In genomic region chr9:36632892-36633291, GRCh38 we compare ENCODE assay signal across 8 cellular contexts.
A peak's percentile ranks its signal among the peaks of the same experiment; 100 is the strongest.
DNase-seq lines count a peak whose midpoint lies in the region; ATAC-seq and TF ChIP-seq lines count a peak whose summit lies in the region.

No MANE protein-coding gene starts in this region.

- no peak overlapping the region for H3K4me3 ChIP-seq in CD4-positive, CD25-positive, alpha-beta regulatory T cell (ENCODE audit: low read depth, low read length)
- H3K4me3 ChIP-seq in HFF-Myc (replicated peaks; ENCODE audit: low read depth, low read length) (no peak overlapping the region), SU-DHL-6 (ENCODE audit: insufficient read depth, low read length, poor library complexity, severe bottlenecking) (no peak overlapping the region)

- no peak overlapping the region for H2AFZ ChIP-seq in SU-DHL-6 (ENCODE audit: low read depth, low read length, severe bottlenecking)

- no peak for ATAC-seq in CD4-positive, CD25-positive, alpha-beta regulatory T cell (ENCODE audit: low read depth in 2 of 2)
- ATAC-seq in GM18520 (IDR thresholded peaks at IDR 0.05; ENCODE audit: unreplicated experiment): no peak

- no peaks in the 10 kb centered on the region for H3K9me3 ChIP-seq in CD4-positive, CD25-positive, alpha-beta regulatory T cell (ENCODE audit: control insufficient read depth in 2 of 2, low read length in 2 of 2)
- no peaks in the 10 kb centered on the region for H3K9me3 ChIP-seq in SU-DHL-6 (ENCODE audit: insufficient read depth, low read length)

- H3K9me2 ChIP-seq in SU-DHL-6 (replicated peaks; ENCODE audit: insufficient read depth, low read length): no peaks in the 10 kb centered on the region

- H3K4me3 Mint-ChIP-seq in CD4-positive, CD25-positive, alpha-beta regulatory T cell: no peak overlapping the region

- H3K27ac ChIP-seq in CD4-positive, CD25-positive, alpha-beta regulatory T cell (ENCODE audit: insufficient read depth, low read length, poor library complexity, severe bottlenecking): no peak overlapping the region
- no peak overlapping the region for H3K27ac ChIP-seq in SU-DHL-6 (ENCODE audit: low read depth, low read length)

- DNase-seq in CD4-positive, CD25-positive, alpha-beta regulatory T cell: peak in 2 of 3 donors; percentile 8 to 36
- DNase-seq in HFF-Myc (ENCODE audit: extremely low read depth, low read depth) (peak; percentile 10), inferior parietal cortex (ENCODE audit: extremely low spot score) (peak; percentile 53), NOMO-1 treated with dmso at 0.1 percent for 144 hours (lab: John Stamatoyannopoulos, UW; ENCODE audit: unreplicated experiment) (no peak), 8988T (no peak)
- no peak for DNase-seq in stimulated activated naive CD4-positive, alpha-beta T cell treated with Interleukin-2 at 50 U/mL for 16 hours (lab: John Stamatoyannopoulos, UW)

- H3K36me3 ChIP-seq in CD4-positive, CD25-positive, alpha-beta regulatory T cell (ENCODE audit: control insufficient read depth, insufficient read depth, low read length): no peaks in the 10 kb centered on the region
- peaks cover 42% of the 10 kb centered on the region; the same call in 1 of the 2 replicates for H3K36me3 ChIP-seq in SU-DHL-6 (ENCODE audit: low read length)

- no peaks in the 10 kb centered on the region for H3K36me3 Mint-ChIP-seq in CD4-positive, CD25-positive, alpha-beta regulatory T cell

- TF ChIP-seq CTCF in HFF-Myc (IDR thresholded peaks at IDR 0.05; ENCODE audit: low read depth, low read length, missing control alignments): peak; percentile 35
- TF ChIP-seq CTCF in SU-DHL-6 (IDR thresholded peaks at IDR 0.05; ENCODE audit: insufficient read depth, low read length, poor library complexity, severe bottlenecking): peak; percentile 52

- H3K4me2 ChIP-seq in SU-DHL-6 (ENCODE audit: low read depth, low read length, poor library complexity, severe bottlenecking): no peak overlapping the region

- no peaks in the 10 kb centered on the region for H3K9me3 Mint-ChIP-seq in CD4-positive, CD25-positive, alpha-beta regulatory T cell

- no peak overlapping the region for H3K9ac ChIP-seq in SU-DHL-6 (ENCODE audit: low read length)

- peak overlapping the region in 1 of 3 donors; percentile 4 for H3K27ac Mint-ChIP-seq in CD4-positive, CD25-positive, alpha-beta regulatory T cell

- H3K27me3 ChIP-seq in CD4-positive, CD25-positive, alpha-beta regulatory T cell (ENCODE audit: control insufficient read depth, insufficient read depth, low read length): no peaks in the 10 kb centered on the region
- no peaks in the 10 kb centered on the region for H3K27me3 ChIP-seq in SU-DHL-6 (ENCODE audit: low read length)

- H3K4me1 ChIP-seq in CD4-positive, CD25-positive, alpha-beta regulatory T cell (ENCODE audit: control insufficient read depth, insufficient read depth, low read length, poor library complexity, severe bottlenecking): no peaks in the 10 kb centered on the region

- no peaks in the 10 kb centered on the region; the same call in 1 of the 2 replicates for H3K79me2 ChIP-seq in SU-DHL-6 (ENCODE audit: insufficient read depth, low read length)

- H3K27me3 Mint-ChIP-seq in CD4-positive, CD25-positive, alpha-beta regulatory T cell: no peaks in the 10 kb centered on the region

- peaks cover 0 to 10% (median 2%) of the 10 kb centered on the region in 4 donors for H3K4me1 Mint-ChIP-seq in CD4-positive, CD25-positive, alpha-beta regulatory T cell

- no peaks in the 10 kb centered on the region for H4K20me1 ChIP-seq in SU-DHL-6 (ENCODE audit: low read depth, low read length)

- H3F3A ChIP-seq in SU-DHL-6 (ENCODE audit: insufficient read depth): no peaks in the 10 kb centered on the region; the same call in 1 of the 2 replicates

Comparison
In these comparisons a context has a peak if more than half of its experiments do, and no peak if none do; other contexts are left out.
1. DNase-seq: peak in CD4-positive, CD25-positive, alpha-beta regulatory T cell (2 of 3), HFF-Myc (single experiment) and inferior parietal cortex (single experiment); none in NOMO-1 treated with dmso at 0.1 percent for 144 hours (single experiment), stimulated activated naive CD4-positive, alpha-beta T cell treated with Interleukin-2 at 50 U/mL for 16 hours (single experiment) and 8988T (single experiment).